Comparison of ENCODE assay signal across 8 cellular contexts in the genomic region with DNA sequence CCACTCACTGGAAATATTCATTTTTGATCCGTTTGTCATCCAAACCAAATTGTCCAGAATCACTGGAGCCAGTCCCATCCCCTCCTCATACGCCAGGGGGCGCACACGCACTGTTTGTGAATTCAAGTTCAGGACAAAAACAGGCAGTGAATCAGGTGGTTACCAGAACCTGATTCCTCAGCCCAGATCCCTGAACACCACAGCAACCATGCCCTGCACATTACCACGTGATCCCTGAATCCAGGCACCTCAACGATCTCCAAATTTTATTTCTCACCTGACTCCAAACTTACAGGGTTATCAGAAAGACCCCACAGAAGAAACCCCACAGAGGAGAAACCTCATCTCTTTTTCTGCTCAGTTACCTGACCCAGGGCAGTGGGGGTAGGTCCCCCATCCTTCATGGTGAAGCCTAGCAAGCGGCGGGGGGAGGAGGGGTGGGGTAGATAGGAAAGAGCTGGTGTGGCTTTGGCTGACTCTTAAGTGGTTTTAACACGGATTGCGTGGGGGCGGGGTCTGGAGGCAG. TPM values are rescaled to one million over a fixed set of nuclear protein-coding genes. Genes with fewer than 3 reads are reported as not detected.
DNase-seq lines count a peak whose midpoint lies in the region; ATAC-seq and TF ChIP-seq lines count a peak whose summit lies in the region.

No MANE protein-coding gene starts in this region.

- H3K4me1 ChIP-seq in right lobe of liver = peaks cover 0 to 21% (median 10%) of the 10 kb centered on the region in 4 donors

- ATAC-seq in right lobe of liver = peak; percentile 67 to 76 (median 73)
- no peak for ATAC-seq in GM19463 (IDR thresholded peaks at IDR 0.05; ENCODE audit: unreplicated experiment)

- intact Hi-C loops in right lobe of liver (cut with DNase I) = loop anchor here in 1 of 2 donors (10.0 kb wide), 1 partner anchor 136 kb away; no protein-coding TSS in a partner anchor

- H3K27me3 ChIP-seq in right lobe of liver = no peaks in the 10 kb centered on the region

- DNase-seq in HK-2 (ENCODE audit: unreplicated experiment) (peak; percentile 91), NCI-H748 treated with DMSO at 0.1 percent for 48 hours (lab: John Stamatoyannopoulos, UW) (peak; percentile 100), dermis blood vessel endothelial cell (peak; percentile 94), right lobe of liver (peak; percentile 83 to 86 (median 85))
- peak; percentile 81 for DNase-seq in activated CD4-positive, alpha-beta T cell treated with anti-CD3 and anti-CD28 coated beads, Interleukin-2, amount 50 U/mL, for 1 hour
- DNase-seq in stimulated activated CD4-positive, alpha-beta T cell treated with anti-CD3 and anti-CD28 coated beads, TNF-alpha, amount 100 ng/mL, for 24 hours (ENCODE audit: low read depth in 3 of 3) = peak; percentile 67 to 82 (median 73)

- H3K9me3 ChIP-seq in right lobe of liver = no peaks in the 10 kb centered on the region

- H3K27ac ChIP-seq in C4-2B = 0 out of 2 replicates have a peak overlapping the region, but pooled peaks have one; percentile 19
- H3K27ac ChIP-seq in right lobe of liver = no peak overlapping the region

- TF ChIP-seq CTCF in C4-2B (conservative IDR thresholded peaks at IDR 0.05) (peak; percentile 95), right lobe of liver (IDR thresholded peaks at IDR 0.05) (peak; percentile 94 to 97 (median 96))

- no peak overlapping the region for H3K4me3 ChIP-seq in right lobe of liver

- no peak for TF ChIP-seq POLR2A in right lobe of liver (IDR thresholded peaks at IDR 0.05)

- H3K36me3 ChIP-seq in right lobe of liver = no peaks in the 10 kb centered on the region

- 0% methylated on average over 6 of the region's 11 CpGs for WGBS in right lobe of liver (ENCODE audit: insufficient coverage, low coverage, low lambda C conversion rate, missing lambda C conversion rate)

RNA-seq across cellular contexts. Expression of a gene that starts 1.4 kb away (rescaled TPM):
- 108 and 353 TPM in 2 replicates for total RNA-seq in dermis blood vessel endothelial cell
- 100 to 1,000 TPM in 4 of 6 experiments, 10 to 100 TPM in 2; 97.1 to 252 (median 160) TPM for total RNA-seq in right lobe of liver
